10 cellular contexts compared by ENCODE assay signal in the genomic region with DNA sequence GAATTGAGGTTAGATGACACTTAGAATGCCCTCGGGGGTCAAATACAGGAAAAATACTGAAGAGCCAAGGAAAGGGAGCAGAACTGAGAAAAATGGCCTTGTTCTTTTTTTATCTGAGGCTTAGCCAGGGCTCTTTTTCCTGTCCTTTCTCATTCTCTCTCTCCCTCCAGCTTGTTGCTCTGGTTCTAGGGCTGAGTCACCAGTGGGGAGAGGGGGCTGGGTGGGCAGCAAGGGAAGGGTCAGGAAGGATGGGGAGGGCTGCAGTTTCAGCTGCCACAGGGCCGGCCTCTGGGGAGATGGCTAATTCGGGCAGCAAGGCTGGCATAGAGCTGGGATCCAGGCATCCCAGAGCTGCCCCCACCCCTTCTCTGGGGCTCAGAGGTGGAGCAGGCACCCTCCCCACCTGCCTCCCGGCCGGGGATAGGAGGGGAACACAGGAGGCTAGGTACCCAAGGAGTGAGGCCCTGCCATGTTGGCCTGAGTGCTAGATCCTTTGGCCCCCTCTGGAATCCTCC. TPM values are rescaled to one million over a fixed set of nuclear protein-coding genes. Genes with fewer than 3 reads are reported as not detected.
DNase-seq lines count a peak whose midpoint lies in the region; ATAC-seq and TF ChIP-seq lines count a peak whose summit lies in the region.
"Had no signal": no experiment of that assay in that cellular context is flagged by ENCODE, and none has a peak within 500 bp of the region (broad histone marks: within the 10 kb centered on the region; RNA-seq: fewer than 3 reads in every experiment).

No MANE protein-coding gene starts in this region.

- H3K4me3 ChIP-seq in body of pancreas, result no peak overlapping the region
- no peak overlapping the region for H3K4me3 ChIP-seq in hepatocyte
- H3K4me3 ChIP-seq in skeletal muscle satellite cell (ENCODE audit: low read length), result peak overlapping the region; percentile 75

- TF ChIP-seq CTCF in HFFc6 (IDR thresholded peaks at IDR 0.05) (no peak), body of pancreas (IDR thresholded peaks at IDR 0.05) (no peak), hepatocyte (IDR thresholded peaks at IDR 0.05; ENCODE audit: poor library complexity) (no peak), GM13977 (IDR thresholded peaks at IDR 0.05; ENCODE audit: extremely low read depth, insufficient read depth, missing control alignments) (no peak)

- ATAC-seq in body of pancreas, result no peak

- peak overlapping the region; percentile 29 for H3K4me2 ChIP-seq in hepatocyte
- peak overlapping the region; percentile 94 for H3K4me2 ChIP-seq in skeletal muscle satellite cell (ENCODE audit: low read length)

- H3K9me3 Mint-ChIP-seq in HFFc6, result no peaks in the 10 kb centered on the region

- WGBS in body of pancreas, 2 donors, result 60 to 72% methylated on average over 5 of the region's 5 CpGs
- 60% methylated on average over 5 of the region's 5 CpGs for WGBS in hepatocyte (ENCODE audit: low lambda C conversion rate, missing lambda C conversion rate)

- H3K9ac ChIP-seq in skeletal muscle satellite cell (ENCODE audit: low read depth, low read length), result peak overlapping the region; percentile 84

- intact Hi-C loops in body of pancreas (cut with DNase I), result no loop called here

- H3K27me3 ChIP-seq in body of pancreas (no peaks in the 10 kb centered on the region), hepatocyte (no peaks in the 10 kb centered on the region), skeletal muscle satellite cell (ENCODE audit: control insufficient read depth, insufficient read depth, low read length) (no peaks in the 10 kb centered on the region)

- H3K79me2 ChIP-seq in hepatocyte, result peaks cover 19% of the 10 kb centered on the region

- H3K36me3 ChIP-seq in body of pancreas (replicated peaks in 1 of 2; ENCODE audit: insufficient read depth in 1 of 2, low read depth in 2 of 2) (no peaks in the 10 kb centered on the region), hepatocyte (replicated peaks; ENCODE audit: insufficient read depth, low read depth) (no peaks in the 10 kb centered on the region), skeletal muscle satellite cell (ENCODE audit: insufficient read depth, low read length) (peaks cover 26% of the 10 kb centered on the region)
- H3K36me3 ChIP-seq: neutrophil had no signal

- DNase-seq in HFFc6 (no peak), body of pancreas (peak in 1 of 4 donors; percentile 13), hepatocyte (ENCODE audit: low spot score) (no peak), GF-D8 (lab: John Stamatoyannopoulos, UW) (no peak), GM13977 (ENCODE audit: low spot score) (no peak), iPS-NIHi7 (ENCODE audit: extremely low spot score) (no peak)
- no peak for DNase-seq in effector CD8-positive, alpha-beta T cell (lab: John Stamatoyannopoulos, UW)
- DNase-seq: KG1 had no signal

- no peaks in the 10 kb centered on the region for H3K9me2 ChIP-seq in hepatocyte (replicated peaks; ENCODE audit: insufficient read depth)

- peak overlapping the region; percentile 95 for H3K4me3 Mint-ChIP-seq in HFFc6

- H2AFZ ChIP-seq in hepatocyte, result no peak overlapping the region

- in situ Hi-C loops in GM13977 (cut with MboI; ENCODE audit: low pct_unique_long_range_greater_than_20kb, low sequenced_read_pairs, unreplicated experiment), result no loop called here

- H3K27ac ChIP-seq in body of pancreas (peak overlapping the region in 3 of 4 donors; percentile 59 to 89 (median 88)), hepatocyte (peak overlapping the region; percentile 62)
- H3K27ac ChIP-seq: neutrophil had no signal

- no peaks in the 10 kb centered on the region for H4K20me1 ChIP-seq in hepatocyte (ENCODE audit: insufficient read depth, poor library complexity, severe bottlenecking)

- peaks cover 35% of the 10 kb centered on the region for H3K36me3 Mint-ChIP-seq in HFFc6 (ENCODE audit: low read depth)

- TF ChIP-seq POLR2A in body of pancreas (IDR thresholded peaks at IDR 0.05), result no peak

- H3K4me1 Mint-ChIP-seq in HFFc6 (ENCODE audit: low read depth), result peaks cover 85% of the 10 kb centered on the region

- peaks cover 80% of the 10 kb centered on the region for H3K4me1 ChIP-seq in body of pancreas
- peaks cover 48% of the 10 kb centered on the region for H3K4me1 ChIP-seq in hepatocyte (ENCODE audit: insufficient read depth)
- H3K4me1 ChIP-seq in skeletal muscle satellite cell (ENCODE audit: control insufficient read depth, insufficient read depth, low read length), result peaks cover 83% of the 10 kb centered on the region

- peaks cover 14% of the 10 kb centered on the region for H3K27me3 Mint-ChIP-seq in HFFc6 (ENCODE audit: insufficient read depth)

- H3K27ac Mint-ChIP-seq in HFFc6, result peak overlapping the region; percentile 99

- H3K9me3 ChIP-seq in body of pancreas (no peaks in the 10 kb centered on the region), hepatocyte (ENCODE audit: low read depth) (no peaks in the 10 kb centered on the region), skeletal muscle satellite cell (replicated peaks; ENCODE audit: low read length) (no peaks in the 10 kb centered on the region)
- H3K9me3 ChIP-seq: neutrophil had no signal

RNA-seq across cellular contexts. Expression of a gene that starts 3.9 kb away (rescaled TPM):
- 100 to 1,000 TPM; 272 to 319 (median 288) TPM for total RNA-seq in HFFc6 (2021; fragmentation: NEBNext Ultra II Directional; extraction: Animal tissue kit (Norgen Biotek cat#: 25700))
- total RNA-seq in body of pancreas (10 to 100 TPM; 31.0 to 36.3 TPM), hepatocyte (26.3 and 28.5 TPM in 2 replicates)
- 32.8 and 43.4 TPM in 2 replicates for polyA plus RNA-seq in hepatocyte
- 105 and 121 TPM in 2 replicates for total RNA-seq in skeletal muscle satellite cell (2012; rRNA removed)

RNA-seq across cellular contexts. Expression of a gene that starts 35.3 kb away (rescaled TPM):
- total RNA-seq in HFFc6 (2021; fragmentation: NEBNext Ultra II Directional; extraction: Animal tissue kit (Norgen Biotek cat#: 25700)), result 10 to 100 TPM; 26.6 to 35.6 (median 29.6) TPM
- total RNA-seq in body of pancreas, result 100 to 1,000 TPM in 1 of 2 donors, 10 to 100 TPM in 1; 27.0 to 119 TPM
- 35.5 and 42.7 TPM in 2 replicates for total RNA-seq in hepatocyte
- 55.8 and 56.9 TPM in 2 replicates for polyA plus RNA-seq in hepatocyte
- total RNA-seq in skeletal muscle satellite cell (2012; rRNA removed), result 12.9 and 17.0 TPM in 2 replicates
